In genomic region chr3:42081814-42082473, GRCh38 we compare ENCODE assay signal across 1 cellular context.
TF ChIP-seq lines count a peak whose summit lies in the region.

No MANE protein-coding gene starts in this region.

TF ChIP-seq in GM12878, 131 proteins besides CTCF, POLR2A, EP300 and RAD21 (continued from another document):
- TF ChIP-seq MYC (IDR thresholded peaks at IDR 0.05; ENCODE audit: insufficient read depth, insufficient read length, insufficient replicate concordance, low read length, severe bottlenecking) (no peak), SRF (IDR thresholded peaks at IDR 0.05; ENCODE audit: low read depth in 2 of 2, low read length in 2 of 2) (no peak), ETV6 (conservative IDR thresholded peaks at IDR 0.05 in 1 of 2, IDR thresholded peaks at IDR 0.05 in 1 of 2; ENCODE audit: borderline replicate concordance in 1 of 2, low read depth in 1 of 2) (no peak)
TF ChIP-seq in GM12878: peak in this region for 5.
